ENCODE assay signal across 30 cellular contexts in the genomic region with DNA sequence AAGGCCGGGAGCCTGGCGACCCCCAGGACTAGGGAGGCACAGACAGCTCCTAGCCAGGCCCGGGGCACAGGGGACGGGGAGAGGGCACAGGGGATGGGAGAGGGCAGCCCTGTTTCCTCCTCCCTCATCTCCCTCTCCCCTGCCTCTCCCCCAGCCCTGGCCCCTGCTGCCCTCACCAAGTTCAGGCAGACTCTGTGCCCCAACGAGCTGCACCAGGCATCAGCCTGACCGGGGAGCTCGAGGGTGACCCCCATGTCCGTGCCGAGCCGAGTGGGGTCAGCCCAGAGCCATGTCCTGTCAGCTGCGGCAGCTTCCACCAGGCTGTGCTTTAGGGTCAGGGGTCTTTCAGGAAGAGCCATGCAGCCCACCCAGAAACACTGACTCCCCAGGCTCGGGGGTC. TPM values are rescaled to one million over a fixed set of nuclear protein-coding genes. Genes with fewer than 3 reads are reported as not detected.
"Had no signal": no experiment of that assay in that cellular context is flagged by ENCODE, and none has a peak within 500 bp of the region (broad histone marks: within the 10 kb centered on the region; RNA-seq: fewer than 3 reads in every experiment).

No MANE protein-coding gene starts in this region.

- ATAC-seq: stimulated activated effector memory CD8-positive, alpha-beta T cell treated with anti-CD3 and anti-CD28 coated beads, Interleukin-12 subunit alpha, Interleukin-12 subunit beta, amount 100 ng/mL, for 72 hours; stimulated activated memory B cell treated with anti-CD40 and anti-IgM and Interleukin-4, amounts not matched to agents 10 μg/mL and 1 μg/mL and 100 μg/mL, for 72 hours; stimulated activated naive B cell treated with anti-CD40 and anti-IgM and Interleukin-4, amounts not matched to agents 10 μg/mL and 1 μg/mL and 100 μg/mL, for 72 hours; stimulated activated naive CD8-positive, alpha-beta T cell treated with anti-CD3 and anti-CD28 coated beads, Interleukin-15, amount 100 ng/mL, for 72 hours; stimulated activated naive CD8-positive, alpha-beta T cell treated with anti-CD3 and anti-CD28 coated beads, Interleukin-15, Interleukin-2, amounts not matched to agents 100 U/mL and 50 U/mL, for 24 hours; upper lobe of right lung had no signal

- H3K4me1 ChIP-seq: stomach, testis, thyroid gland, tibial artery, transverse colon, upper lobe of left lung, upper lobe of right lung, uterus, vagina had no signal

- H3K4me3 ChIP-seq: stomach, suprapubic skin, testis, thoracic aorta, thyroid gland, tibial artery, tibial nerve, transverse colon, upper lobe of left lung, upper lobe of right lung, uterus, vagina had no signal

- H3K27ac ChIP-seq: stomach, suprapubic skin, testis, thoracic aorta, thyroid gland, tibial artery, tibial nerve, transverse colon, upper lobe of left lung, upper lobe of right lung, uterus, vagina had no signal

- H3K36me3 ChIP-seq: stomach, suprapubic skin, thoracic aorta, thyroid gland, tibial artery, transverse colon, upper lobe of left lung, upper lobe of right lung, uterus, vagina had no signal

- FAIRE-seq: urothelium cell line had no signal

- H3K27me3 ChIP-seq: testis, thyroid gland, tibial nerve, upper lobe of left lung, uterus, vagina had no signal

- H3K9me3 ChIP-seq: stomach, suprapubic skin, testis, thoracic aorta, thyroid gland, tibial artery, tibial nerve, transverse colon, upper lobe of left lung, upper lobe of right lung, uterus, vagina had no signal

- DNase-seq: stimulated activated CD4-positive, alpha-beta T cell treated with anti-CD3 and anti-CD28 coated beads, Interleukin-2, amount 100 ng/mL, for 48 hours; stimulated activated CD4-positive, alpha-beta T cell treated with anti-CD3 and anti-CD28 coated beads, Interleukin-4, amount 100 ng/mL, for 1 hour; stimulated activated CD4-positive, alpha-beta T cell treated with anti-CD3 and anti-CD28 coated beads, Interleukin-4, amount 100 ng/mL, for 24 hours; stimulated activated CD4-positive, alpha-beta T cell treated with anti-CD3 and anti-CD28 coated beads, Interleukin-4, amount 100 ng/mL, for 4 hours; stimulated activated CD8-positive, alpha-beta memory T cell treated with anti-CD3 and anti-CD28 coated beads, Interleukin-4, amount 100 ng/mL, for 48 hours; stimulated activated naive B cell treated with anti-CD40 and anti-IgM and Interleukin-4, amounts not matched to agents 10 μg/mL and 1 μg/mL and 100 μg/mL, for 72 hours; stimulated activated naive CD4-positive, alpha-beta T cell; stimulated activated naive CD4-positive, alpha-beta T cell treated with Interleukin-2 at 50 U/mL for 16 hours; stimulated activated naive CD8-positive, alpha-beta T cell treated with anti-CD3 and anti-CD28 coated beads, Interleukin-15, amount 100 ng/mL, for 72 hours; stimulated activated naive CD8-positive, alpha-beta T cell treated with anti-CD3 and anti-CD28 coated beads, Interleukin-15, Interleukin-2, amounts not matched to agents 100 U/mL and 50 U/mL, for 24 hours; stomach; testis; thyroid gland; tibial artery; transverse colon; trophoblast cell; upper lobe of right lung; uterus had no signal

RNA-seq across cellular contexts. Expression of a gene that starts 6.0 kb away (rescaled TPM):
- total RNA-seq: stomach, subcutaneous adipose tissue, thyroid gland, transverse colon, ureter, vagina had no signal

RNA-seq across cellular contexts. Expression of a gene that starts 22.8 kb away (rescaled TPM):
- total RNA-seq: subcutaneous adipose tissue, temporal lobe, urinary bladder, uterus, vagina had no signal
